ENCODE assay signal across 14 cellular contexts in the genomic region with DNA sequence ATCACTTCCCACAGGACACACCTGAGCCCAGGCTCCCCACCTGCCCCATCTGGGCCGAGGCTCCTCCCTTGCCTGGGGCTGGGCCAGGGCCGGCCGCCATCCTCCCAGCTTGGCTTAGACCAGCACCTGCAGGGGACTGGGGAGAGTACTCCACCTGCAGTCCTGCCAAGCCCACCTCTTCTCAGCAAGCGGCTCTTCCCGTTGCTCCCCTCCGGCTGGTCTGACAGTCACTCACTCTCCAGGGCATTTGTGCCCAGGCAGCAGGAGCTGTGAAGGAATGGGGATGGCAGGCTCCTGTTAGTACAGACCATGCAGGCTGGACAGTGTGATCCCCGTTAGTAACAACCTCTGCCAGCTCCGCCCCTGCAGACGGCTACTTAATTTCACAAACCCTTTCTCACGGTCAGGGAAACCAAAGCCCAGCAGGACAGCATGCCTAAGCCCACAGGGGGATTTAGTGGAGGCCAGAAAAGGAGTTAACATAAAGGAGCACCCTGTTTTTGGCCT. TPM values are rescaled to one million over a fixed set of nuclear protein-coding genes. Genes with fewer than 3 reads are reported as not detected.
DNase-seq lines count a peak whose midpoint lies in the region; ATAC-seq and TF ChIP-seq lines count a peak whose summit lies in the region.
"Had no signal": no experiment of that assay in that cellular context is flagged by ENCODE, and none has a peak within 500 bp of the region (broad histone marks: within the 10 kb centered on the region; RNA-seq: fewer than 3 reads in every experiment).

TSS of gene FYB2 (minus strand) at position 12 of the 507 bp plus-strand sequence. CDS start 114 bp downstream, outside the sequence.

- TF ChIP-seq CTCF in Caco-2 (IDR thresholded peaks at IDR 0.05; ENCODE audit: insufficient read depth in 1 of 2, low read depth in 1 of 2, low read length in 1 of 2, severe bottlenecking in 1 of 2, unreplicated experiment in 1 of 2) (no peak), RWPE2 (IDR thresholded peaks at IDR 0.05; ENCODE audit: poor library complexity, severe bottlenecking) (no peak), hepatocyte (IDR thresholded peaks at IDR 0.05; ENCODE audit: poor library complexity) (no peak), omental fat pad (IDR thresholded peaks at IDR 0.05) (no peak)

- DNase-seq in Caco-2, result peak in 1 of 2 experiments; percentile 49
- no peak for DNase-seq in RWPE2 (ENCODE audit: low spot score)
- DNase-seq in hepatocyte (ENCODE audit: low spot score), result peak; percentile 46
- DNase-seq in trophoblast cell, result no peak
- DNase-seq in NCI-H1105 treated with DMSO at 0.1 percent for 48 hours (lab: John Stamatoyannopoulos, UW), result no peak
- no peak for DNase-seq in activated T-cell treated with anti-CD3 and anti-CD28 coated beads, Interleukin-2, amount 50 U/mL, for 1 hour
- DNase-seq in omental fat pad (ENCODE audit: low spot score), result no peak
- no peak for DNase-seq in NCI-H774 (lab: John Stamatoyannopoulos, UW)
- DNase-seq: activated CD8-positive, alpha-beta T cell treated with anti-CD3 and anti-CD28 coated beads, Interleukin-2, amount 10 ng/mL, durations not matched to agents 7 days and 5 days; AML-193; GOT3; NK-92 treated with Interleukin-12 subunit alpha and Interleukin-12 subunit beta, amount 100 ng/mL, for 24 hours; T-cell had no signal

- H3K23ac ChIP-seq in trophoblast cell (ENCODE audit: low read length), result no peak within 1 kb of the TSS

- H3K4ac ChIP-seq in trophoblast cell (ENCODE audit: low read depth, low read length), result no peak within 1 kb of the TSS

- H2BK12ac ChIP-seq in trophoblast cell (ENCODE audit: low read length), result peak within 1 kb of the TSS; percentile 29

- 43% methylated on average over 10 of the region's 10 CpGs for WGBS in hepatocyte (ENCODE audit: low lambda C conversion rate, missing lambda C conversion rate)
- WGBS in trophoblast cell (ENCODE audit: extremely low coverage, insufficient coverage, insufficient read length), result no CpG with 5 or more reads among the region's 10 CpGs

- H3K9me3 ChIP-seq in Caco-2 (no peaks in the 10 kb centered on the region), RWPE2 (ENCODE audit: severe bottlenecking) (no peaks in the 10 kb centered on the region), hepatocyte (ENCODE audit: low read depth) (no peaks in the 10 kb centered on the region), trophoblast cell (ENCODE audit: insufficient read depth, low read depth, low read length) (no peaks in the 10 kb centered on the region)
- H3K9me3 ChIP-seq: esophagus muscularis mucosa had no signal

- H3K27me3 ChIP-seq in Caco-2 (replicated peaks; ENCODE audit: control insufficient read depth, insufficient read depth, low read length) (no peaks in the 10 kb centered on the region), RWPE2 (ENCODE audit: insufficient read depth, poor library complexity, severe bottlenecking) (no peaks in the 10 kb centered on the region), hepatocyte (no peaks in the 10 kb centered on the region), trophoblast cell (ENCODE audit: insufficient read depth, low read length) (no peaks in the 10 kb centered on the region)
- H3K27me3 ChIP-seq: esophagus muscularis mucosa had no signal

- H3K9ac ChIP-seq in trophoblast cell (ENCODE audit: low read length), result no peak within 1 kb of the TSS

- H4K12ac ChIP-seq in trophoblast cell (ENCODE audit: low read depth, low read length), result no peak within 1 kb of the TSS

- H3K14ac ChIP-seq in trophoblast cell (ENCODE audit: low read length), result peak within 1 kb of the TSS; percentile 37

- no peaks in the 10 kb centered on the region for H3K27me3 Mint-ChIP-seq in Caco-2 (ENCODE audit: insufficient read depth, unreplicated experiment)

- H3K9me2 ChIP-seq in hepatocyte (replicated peaks; ENCODE audit: insufficient read depth), result no peaks in the 10 kb centered on the region

- H2AK5ac ChIP-seq in trophoblast cell (ENCODE audit: low read length), result no peak within 1 kb of the TSS

- H4K91ac ChIP-seq in trophoblast cell (ENCODE audit: low read depth, low read length), result peak within 1 kb of the TSS; percentile 66

- H3K9me3 Mint-ChIP-seq in Caco-2 (ENCODE audit: unreplicated experiment), result peaks cover 18% of the 10 kb centered on the region

- H2AFZ ChIP-seq in hepatocyte (no peak within 1 kb of the TSS), trophoblast cell (ENCODE audit: insufficient read depth, low read length, poor library complexity) (no peak within 1 kb of the TSS)

- CTCF ChIA-PET in Caco-2 (lab: Charles Lee), result interaction anchor here (1.0 kb wide), 1 partner anchor 16 kb away, joined by 3 read pairs; no protein-coding TSS in a partner anchor

- H3K79me2 ChIP-seq in hepatocyte (peaks cover 16% of the 10 kb centered on the region), trophoblast cell (ENCODE audit: control insufficient read depth, insufficient read depth, low read length, poor library complexity) (no peaks in the 10 kb centered on the region)

- no peak within 1 kb of the TSS for H3K27ac ChIP-seq in RWPE2 (ENCODE audit: poor library complexity, severe bottlenecking)
- H3K27ac ChIP-seq in hepatocyte, result peak within 1 kb of the TSS; percentile 86
- H3K27ac ChIP-seq in trophoblast cell (ENCODE audit: low read depth, low read length), result peak within 1 kb of the TSS; percentile 62
- H3K27ac ChIP-seq: esophagus muscularis mucosa had no signal

- H3K79me1 ChIP-seq in trophoblast cell (ENCODE audit: low read length), result peaks cover 6% of the 10 kb centered on the region

- peak within 1 kb of the TSS; percentile 63 for H3K27ac Mint-ChIP-seq in Caco-2 (ENCODE audit: unreplicated experiment)
- H3K27ac Mint-ChIP-seq: activated CD8-positive, alpha-beta T cell treated with anti-CD3 and anti-CD28 coated beads, Interleukin-2, amount 10 ng/mL, durations not matched to agents 7 days and 5 days; T-cell had no signal

- peaks cover 26% of the 10 kb centered on the region for H3K4me1 Mint-ChIP-seq in Caco-2 (ENCODE audit: low read depth, unreplicated experiment)
- H3K4me1 Mint-ChIP-seq: T-cell had no signal

- H3K4me3 ChIP-seq in Caco-2 (ENCODE audit: low read depth, low read length), result peak within 1 kb of the TSS; percentile 23
- no peak within 1 kb of the TSS for H3K4me3 ChIP-seq in RWPE2 (ENCODE audit: severe bottlenecking)
- H3K4me3 ChIP-seq in hepatocyte, result no peak within 1 kb of the TSS
- no peak within 1 kb of the TSS for H3K4me3 ChIP-seq in trophoblast cell (ENCODE audit: low read depth, low read length)
- H3K4me3 ChIP-seq: esophagus muscularis mucosa had no signal

- BruUV-seq in Caco-2 (replicated peaks; lab: Mats Ljungman, UMichigan), result no TSS peak

- H3K18ac ChIP-seq in trophoblast cell (ENCODE audit: low read length), result peak within 1 kb of the TSS; percentile 46

- H3K4me2 ChIP-seq in hepatocyte (peak within 1 kb of the TSS; percentile 68), trophoblast cell (ENCODE audit: low read length) (peak within 1 kb of the TSS; percentile 25)

- H3K4me1 ChIP-seq in Caco-2 (peaks cover 41% of the 10 kb centered on the region), RWPE2 (ENCODE audit: insufficient read depth, poor library complexity, severe bottlenecking) (no peaks in the 10 kb centered on the region), hepatocyte (ENCODE audit: insufficient read depth) (peaks cover 35% of the 10 kb centered on the region), trophoblast cell (ENCODE audit: control insufficient read depth in 1 of 2, insufficient read depth in 2 of 2, low read length in 2 of 2) (peaks cover 13 to 21% of the 10 kb centered on the region in 2 experiments)

- no peaks in the 10 kb centered on the region for H3K36me3 Mint-ChIP-seq in Caco-2 (ENCODE audit: insufficient read depth, unreplicated experiment)
- H3K36me3 Mint-ChIP-seq: T-cell had no signal

- H3K36me3 ChIP-seq in Caco-2 (ENCODE audit: control insufficient read depth, insufficient read depth, low read length), result no peaks in the 10 kb centered on the region
- H3K36me3 ChIP-seq in RWPE2 (ENCODE audit: low read depth), result no peaks in the 10 kb centered on the region
- no peaks in the 10 kb centered on the region for H3K36me3 ChIP-seq in hepatocyte (replicated peaks; ENCODE audit: insufficient read depth, low read depth)
- H3K36me3 ChIP-seq in trophoblast cell (ENCODE audit: control insufficient read depth in 1 of 2, insufficient read depth in 2 of 2, low read length in 2 of 2), result no peaks in the 10 kb centered on the region
- H3K36me3 ChIP-seq: esophagus muscularis mucosa had no signal

- peak within 1 kb of the TSS; percentile 65 for H3K4me3 Mint-ChIP-seq in Caco-2 (ENCODE audit: unreplicated experiment)
- H3K4me3 Mint-ChIP-seq: activated CD8-positive, alpha-beta T cell treated with anti-CD3 and anti-CD28 coated beads, Interleukin-2, amount 10 ng/mL, durations not matched to agents 7 days and 5 days; T-cell had no signal

- H4K8ac ChIP-seq in trophoblast cell (ENCODE audit: low read depth, low read length), result peak within 1 kb of the TSS; percentile 34

- ATAC-seq in RWPE2 (ENCODE audit: low read depth) (peak; percentile 37; the same call in 1 of the 3 replicates), omental fat pad (ENCODE audit: low FRiP score) (no peak)
- ATAC-seq: activated CD8-positive, alpha-beta T cell treated with anti-CD3 and anti-CD28 coated beads, Interleukin-2, amount 10 ng/mL, durations not matched to agents 7 days and 5 days; T-cell had no signal

- H2BK120ac ChIP-seq in trophoblast cell (ENCODE audit: insufficient read depth, low read length, poor library complexity), result peak within 1 kb of the TSS; percentile 12

- POLR2A ChIA-PET in Caco-2 (lab: Charles Lee), result no interaction called here

- no peaks in the 10 kb centered on the region for H4K20me1 ChIP-seq in hepatocyte (ENCODE audit: insufficient read depth, poor library complexity, severe bottlenecking)

- H2BK5ac ChIP-seq in trophoblast cell (ENCODE audit: low read depth, low read length, poor library complexity), result peak within 1 kb of the TSS; percentile 25

- intact Hi-C loops in Caco-2 (cut with micrococcal nuclease; ENCODE audit: unreplicated experiment), result loop anchor here (2.0 kb wide), 1 partner anchor 17 kb away; no protein-coding TSS in a partner anchor

RNA-seq across cellular contexts. Expression of gene FYB2, which starts in this region (rescaled TPM):
- 2.7 and 2.9 TPM in 2 replicates for total RNA-seq in Caco-2 (2022)
- total RNA-seq in hepatocyte, result 15.3 and 15.5 TPM in 2 replicates
- 18.6 and 21.0 TPM in 2 replicates for polyA plus RNA-seq in hepatocyte
- 0.44 and 0.54 TPM in 2 replicates for polyA plus RNA-seq in trophoblast cell (2013)
- not detected for total RNA-seq in omental fat pad
- total RNA-seq: activated CD8-positive, alpha-beta T cell treated with anti-CD3 and anti-CD28 coated beads, Interleukin-2, amount 10 ng/mL, durations not matched to agents 7 days and 5 days; esophagus muscularis mucosa; T-cell had no signal
